ENCODE assay signal across 2 cellular contexts in the genomic region with DNA sequence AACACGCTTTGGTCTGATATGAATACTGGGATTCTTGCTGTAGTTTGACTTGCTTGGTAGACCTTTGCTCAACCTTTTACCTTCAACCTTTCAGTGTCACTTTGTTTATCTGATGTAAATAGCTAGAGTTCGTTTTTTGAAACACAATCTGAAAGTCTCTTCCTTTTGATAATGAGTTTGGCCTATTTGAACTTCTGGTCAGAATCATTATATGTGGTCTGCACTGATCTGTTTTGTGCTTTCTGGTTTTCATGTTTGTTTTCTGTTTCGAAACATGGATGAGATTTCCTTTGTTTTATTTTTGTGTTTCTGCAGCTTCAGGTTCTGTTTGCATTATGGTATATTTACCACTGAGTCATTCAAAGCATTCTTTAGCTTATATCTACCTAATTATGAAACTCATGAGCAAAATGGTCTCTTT.
A peak's percentile ranks its signal among the peaks of the same experiment; 100 is the strongest.
TF ChIP-seq lines count a peak whose summit lies in the region.

No MANE protein-coding gene starts in this region.

TF ChIP-seq in IMR-90, 13 proteins besides CTCF, POLR2A, EP300 and RAD21:
- TF ChIP-seq, protein P1, sequence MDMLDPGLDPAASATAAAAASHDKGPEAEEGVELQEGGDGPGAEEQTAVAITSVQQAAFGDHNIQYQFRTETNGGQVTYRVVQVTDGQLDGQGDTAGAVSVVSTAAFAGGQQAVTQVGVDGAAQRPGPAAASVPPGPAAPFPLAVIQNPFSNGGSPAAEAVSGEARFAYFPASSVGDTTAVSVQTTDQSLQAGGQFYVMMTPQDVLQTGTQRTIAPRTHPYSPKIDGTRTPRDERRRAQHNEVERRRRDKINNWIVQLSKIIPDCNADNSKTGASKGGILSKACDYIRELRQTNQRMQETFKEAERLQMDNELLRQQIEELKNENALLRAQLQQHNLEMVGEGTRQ (IDR thresholded peaks at IDR 0.05; ENCODE audit: low read depth, low read length): no peak
- TF ChIP-seq SMC3 (IDR thresholded peaks at IDR 0.05; ENCODE audit: low read depth, low read length) (no peak), RCOR1 (IDR thresholded peaks at IDR 0.05; ENCODE audit: insufficient replicate concordance, low read length) (no peak), FOS (IDR thresholded peaks at IDR 0.05; ENCODE audit: low read depth, low read length) (no peak), NFE2L2 (IDR thresholded peaks at IDR 0.05; ENCODE audit: low read depth, low read length) (no peak), MAFK (IDR thresholded peaks at IDR 0.05; ENCODE audit: low read depth, low read length) (no peak), ELK1 (IDR thresholded peaks at IDR 0.05; ENCODE audit: borderline replicate concordance, low read depth, low read length) (no peak), MAZ (IDR thresholded peaks at IDR 0.05; ENCODE audit: borderline replicate concordance, low read depth, low read length) (no peak), BHLHE40 (IDR thresholded peaks at IDR 0.05; ENCODE audit: low read depth, low read length) (no peak)

TF ChIP-seq in K562, 482 proteins besides CTCF, POLR2A, EP300 and RAD21 (continued from another document):
- peak; percentile 73 for TF ChIP-seq NR2C1 (IDR thresholded peaks at IDR 0.05)
- TF ChIP-seq NR2C1 (tag; IDR thresholded peaks at IDR 0.05): peak; percentile 74
